10 cellular contexts compared by ENCODE assay signal in the genomic region with DNA sequence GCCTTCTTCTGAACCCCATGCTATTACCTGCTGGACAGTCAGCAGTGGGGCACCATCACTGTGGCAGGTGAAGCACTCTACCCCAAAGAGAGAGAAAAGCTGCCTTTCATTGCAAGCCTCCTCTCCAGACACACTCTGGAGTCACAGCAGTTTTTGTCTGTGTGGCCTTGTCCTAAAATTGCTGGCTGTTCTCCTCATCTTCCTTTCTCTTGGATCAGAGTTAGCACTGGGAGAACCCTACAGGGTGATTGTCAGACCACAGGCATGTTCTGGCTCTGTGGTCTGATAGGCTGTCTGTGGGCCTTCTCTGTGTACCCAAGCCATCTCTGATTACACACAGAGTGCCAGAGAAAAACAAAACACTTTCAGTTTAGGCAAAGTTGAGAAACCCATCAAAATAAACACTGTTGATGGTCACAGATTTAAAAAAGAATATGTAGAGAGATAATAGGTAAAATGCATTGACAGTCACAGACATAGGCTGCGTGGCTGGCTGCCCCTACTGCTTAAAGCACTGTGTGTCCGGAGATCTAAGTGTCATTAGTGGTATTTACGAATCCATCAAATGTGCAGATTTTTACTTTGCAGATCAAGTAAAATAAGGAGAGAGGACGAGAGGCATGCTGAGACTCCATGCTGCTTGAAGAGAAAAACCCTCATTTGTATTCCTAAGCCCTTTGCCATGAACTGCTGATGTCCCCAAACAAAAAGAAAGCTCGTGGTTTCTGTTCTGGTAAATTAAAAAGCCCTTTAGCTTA.
DNase-seq lines count a peak whose midpoint lies in the region; FAIRE-seq and TF ChIP-seq lines count a peak whose summit lies in the region.
"Had no signal": no experiment of that assay in that cellular context is flagged by ENCODE, and none has a peak within 500 bp of the region (broad histone marks: within the 10 kb centered on the region; RNA-seq: fewer than 3 reads in every experiment).

No MANE protein-coding gene starts in this region.

- no peaks in the 10 kb centered on the region for H3K79me2 ChIP-seq in astrocyte (ENCODE audit: insufficient read depth, low read length)
- H3K79me2 ChIP-seq in mammary epithelial cell (ENCODE audit: insufficient read depth, low read length), result no peaks in the 10 kb centered on the region

- dilution Hi-C loops in mammary epithelial cell (cut with HindIII; ENCODE audit: low sequenced_read_pairs), result no loop called here

- no peak overlapping the region for H3K4me3 ChIP-seq in astrocyte (ENCODE audit: insufficient read depth, low read depth, low read length)
- H3K4me3 ChIP-seq in testis, result no peak overlapping the region
- no peak overlapping the region for H3K4me3 ChIP-seq in mammary epithelial cell (replicated peaks in 1 of 3; ENCODE audit: insufficient read depth in 1 of 3, low read depth in 2 of 3, low read length in 3 of 3)

- BruUV-seq in mammary epithelial cell (replicated peaks; lab: Mats Ljungman, UMichigan), result no TSS peak

- H3K27me3 ChIP-seq in astrocyte (ENCODE audit: insufficient read depth, low read length) (no peaks in the 10 kb centered on the region), testis (no peaks in the 10 kb centered on the region), mammary epithelial cell (ENCODE audit: insufficient read depth, low read length) (no peaks in the 10 kb centered on the region)

- H3K4me1 Mint-ChIP-seq in astrocyte (ENCODE audit: low read depth, unreplicated experiment), result peaks cover 19% of the 10 kb centered on the region
- H3K4me1 Mint-ChIP-seq: activated naive CD8-positive, alpha-beta T cell treated with anti-CD3 and anti-CD28 coated beads, Interleukin-2, amount 10 ng/mL, durations not matched to agents 7 days and 5 days had no signal

- H3K9ac ChIP-seq in astrocyte (ENCODE audit: low read length) (no peak overlapping the region), mammary epithelial cell (ENCODE audit: insufficient read depth, low read length) (no peak overlapping the region)

- no peaks in the 10 kb centered on the region for H3K9me3 Mint-ChIP-seq in astrocyte (ENCODE audit: unreplicated experiment)
- H3K9me3 Mint-ChIP-seq: activated naive CD8-positive, alpha-beta T cell treated with anti-CD3 and anti-CD28 coated beads, Interleukin-2, amount 10 ng/mL, durations not matched to agents 7 days and 5 days had no signal

- TF ChIP-seq POLR2A in testis (IDR thresholded peaks at IDR 0.05), result no peak

- peaks cover 20% of the 10 kb centered on the region for H3K27me3 Mint-ChIP-seq in astrocyte (ENCODE audit: low read depth, unreplicated experiment)
- H3K27me3 Mint-ChIP-seq: activated naive CD8-positive, alpha-beta T cell treated with anti-CD3 and anti-CD28 coated beads, Interleukin-2, amount 10 ng/mL, durations not matched to agents 7 days and 5 days had no signal

- H2AFZ ChIP-seq in astrocyte (ENCODE audit: low read depth, low read length), result no peak overlapping the region
- H2AFZ ChIP-seq in mammary epithelial cell (ENCODE audit: low read depth, low read length), result no peak overlapping the region

- H3K36me3 Mint-ChIP-seq in astrocyte (ENCODE audit: low read depth, unreplicated experiment), result no peaks in the 10 kb centered on the region
- H3K36me3 Mint-ChIP-seq: activated naive CD8-positive, alpha-beta T cell treated with anti-CD3 and anti-CD28 coated beads, Interleukin-2, amount 10 ng/mL, durations not matched to agents 7 days and 5 days had no signal

- peak; percentile 66 to 75 (median 73) for DNase-seq in NCI-H1417 (lab: John Stamatoyannopoulos, UW)
- DNase-seq in NCI-H1417 treated with DMSO at 0.1 percent for 48 hours (lab: John Stamatoyannopoulos, UW), result no peak
- peak; percentile 52 for DNase-seq in astrocyte (ENCODE audit: low read depth)
- DNase-seq in iris pigment epithelial cell (ENCODE audit: low read depth), result peak; percentile 21
- peak; percentile 15 for DNase-seq in testis
- no peak for DNase-seq in activated CD4-positive, alpha-beta T cell treated with anti-CD3 and anti-CD28 coated beads for 1 hour
- DNase-seq in activated CD4-positive, CD25-positive, alpha-beta regulatory T cell (lab: John Stamatoyannopoulos, UW), result no peak
- no peak for DNase-seq in mammary epithelial cell
- DNase-seq: activated naive CD8-positive, alpha-beta T cell treated with anti-CD3 and anti-CD28 coated beads, Interleukin-2, amount 10 ng/mL, durations not matched to agents 7 days and 5 days had no signal

- H3K36me3 ChIP-seq in astrocyte (ENCODE audit: insufficient read depth, low read length) (no peaks in the 10 kb centered on the region), testis (ENCODE audit: low read depth, missing control alignments) (no peaks in the 10 kb centered on the region), mammary epithelial cell (ENCODE audit: insufficient read depth, low read length) (no peaks in the 10 kb centered on the region)

- CTCF ChIA-PET in mammary epithelial cell (lab: Charles Lee; ENCODE audit: low non-redundant PET), result no interaction called here

- WGBS in testis, 2 donors, result 46 to 53% methylated on average over 5 of the region's 5 CpGs
- WGBS in mammary epithelial cell (ENCODE audit: low coverage, missing lambda C conversion rate), result 55% methylated on average over 5 of the region's 5 CpGs

- TF ChIP-seq CTCF in astrocyte (IDR thresholded peaks at IDR 0.05; ENCODE audit: insufficient read depth, low read depth, low read length) (no peak), testis (IDR thresholded peaks at IDR 0.05) (no peak), mammary epithelial cell (conservative IDR thresholded peaks at IDR 0.05 in 1 of 2, IDR thresholded peaks at IDR 0.05 in 1 of 2; ENCODE audit: extremely low read depth in 1 of 2, insufficient read depth in 1 of 2, low read depth in 1 of 2, low read length in 2 of 2) (no peak)

- H3K4me1 ChIP-seq in astrocyte (ENCODE audit: insufficient read depth, low read length), result no peaks in the 10 kb centered on the region
- H3K4me1 ChIP-seq in testis, result peaks cover 6% of the 10 kb centered on the region
- no peaks in the 10 kb centered on the region for H3K4me1 ChIP-seq in mammary epithelial cell (ENCODE audit: insufficient read depth, low read length)

- H3K27ac Mint-ChIP-seq in astrocyte (ENCODE audit: unreplicated experiment), result peak overlapping the region; percentile 68
- H3K27ac Mint-ChIP-seq: activated naive CD8-positive, alpha-beta T cell treated with anti-CD3 and anti-CD28 coated beads, Interleukin-2, amount 10 ng/mL, durations not matched to agents 7 days and 5 days had no signal

- peak overlapping the region; percentile 47 for H3K4me3 Mint-ChIP-seq in astrocyte (ENCODE audit: unreplicated experiment)
- H3K4me3 Mint-ChIP-seq: activated naive CD8-positive, alpha-beta T cell treated with anti-CD3 and anti-CD28 coated beads, Interleukin-2, amount 10 ng/mL, durations not matched to agents 7 days and 5 days had no signal

- H4K20me1 ChIP-seq in astrocyte (ENCODE audit: insufficient read depth, low read length), result no peaks in the 10 kb centered on the region
- no peaks in the 10 kb centered on the region for H4K20me1 ChIP-seq in mammary epithelial cell (ENCODE audit: insufficient read depth, low read length)

- intact Hi-C loops in testis (cut with DNase I; ENCODE audit: low total_unique reads), result no loop called here
- intact Hi-C loops in mammary epithelial cell (cut with micrococcal nuclease), result no loop called here

- in situ Hi-C loops in mammary epithelial cell (cut with MboI; ENCODE audit: low sequenced_read_pairs in 2 of 2), result no loop called here

- H3K4me2 ChIP-seq in astrocyte (ENCODE audit: low read length) (peak overlapping the region; percentile 59), mammary epithelial cell (ENCODE audit: insufficient read depth, low read depth, low read length) (no peak overlapping the region)

- H3K9me3 ChIP-seq in astrocyte (ENCODE audit: insufficient read depth, low read depth, low read length), result no peaks in the 10 kb centered on the region
- H3K9me3 ChIP-seq in testis, result no peaks in the 10 kb centered on the region
- no peaks in the 10 kb centered on the region for H3K9me3 ChIP-seq in mammary epithelial cell (replicated peaks; ENCODE audit: insufficient read depth, low read length)

- no peak overlapping the region for H3K27ac ChIP-seq in astrocyte (ENCODE audit: low read depth, low read length)
- no peak overlapping the region for H3K27ac ChIP-seq in testis
- no peak overlapping the region for H3K27ac ChIP-seq in mammary epithelial cell (ENCODE audit: insufficient read depth, low read depth, low read length)

- FAIRE-seq in astrocyte (lab: Jason Lieb, UNC), result peak; percentile 73
- FAIRE-seq: A204.1 had no signal

Comparison
In these comparisons a context has a peak if more than half of its experiments do, and no peak if none do; other contexts are left out.
1. DNase-seq: peak in NCI-H1417 (3 of 3), astrocyte (single experiment), iris pigment epithelial cell (single experiment) and testis (single experiment); none in NCI-H1417 treated with DMSO at 0.1 percent for 48 hours (single experiment), activated CD4-positive, alpha-beta T cell treated with anti-CD3 and anti-CD28 coated beads for 1 hour (single experiment), activated CD4-positive, CD25-positive, alpha-beta regulatory T cell (0 of 4) and mammary epithelial cell (single experiment).